In the genomic region with DNA sequence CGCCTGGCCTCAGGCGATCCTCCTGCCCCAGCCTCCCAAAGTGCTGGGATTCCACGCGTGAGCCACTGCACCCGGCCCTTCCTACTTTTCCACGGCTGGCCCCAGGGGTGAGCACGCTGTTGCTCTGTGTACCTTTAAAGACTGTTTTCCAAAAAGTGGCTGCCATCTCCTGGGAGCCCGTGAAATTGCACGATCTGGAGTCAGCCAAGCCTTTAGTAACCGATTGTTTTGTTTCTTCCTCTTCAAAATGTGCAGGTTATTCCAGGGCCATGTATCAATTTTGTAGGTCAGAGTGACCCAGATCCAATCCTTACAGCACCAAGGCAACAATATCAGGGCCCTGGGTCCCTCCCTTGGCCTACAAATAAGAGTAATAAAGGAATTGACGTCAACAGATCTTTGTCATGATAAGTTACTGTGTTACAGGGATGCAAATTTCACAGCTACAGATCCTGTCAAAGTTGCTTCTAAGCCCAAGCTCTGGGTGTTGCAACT, we compare ENCODE assay signal across 8 cellular contexts.
A peak's percentile ranks its signal among the peaks of the same experiment; 100 is the strongest.
DNase-seq lines count a peak whose midpoint lies in the region; ATAC-seq, FAIRE-seq and TF ChIP-seq lines count a peak whose summit lies in the region.

No MANE protein-coding gene starts in this region.

- intact Hi-C loops in breast epithelium (cut with DNase I; ENCODE audit: low total_unique reads) = no loop called here

- H3K4me1 Mint-ChIP-seq in stimulated activated naive CD8-positive, alpha-beta T cell treated with anti-CD3 and anti-CD28 coated beads, Interleukin-15, Interleukin-2, amounts not matched to agents 100 ng/mL and 50 ng/mL, for 24 hours (ENCODE audit: low read depth) = peaks cover 14% of the 10 kb centered on the region

- H3K9me3 Mint-ChIP-seq in stimulated activated naive CD8-positive, alpha-beta T cell treated with anti-CD3 and anti-CD28 coated beads, Interleukin-15, Interleukin-2, amounts not matched to agents 100 ng/mL and 50 ng/mL, for 24 hours = no peaks in the 10 kb centered on the region

- peak overlapping the region; percentile 58 to 81 for H3K27ac ChIP-seq in breast epithelium

- DNase-seq in ELF-1 (ENCODE audit: low read depth, low spot score) (peak; percentile 55), Kasumi-1 (lab: John Stamatoyannopoulos, UW) (peak; percentile 80 to 85), RCC 7860 (ENCODE audit: low spot score) (peak; percentile 35), breast epithelium (ENCODE audit: low spot score in 2 of 2) (peak; percentile 54 to 71)

- H3K4me3 ChIP-seq in breast epithelium = no peak overlapping the region

- no peak for TF ChIP-seq POLR2A in breast epithelium (IDR thresholded peaks at IDR 0.05)

- TF ChIP-seq CTCF in breast epithelium (IDR thresholded peaks at IDR 0.05) = peak in 2 of 3 donors; percentile 67 to 83

- H3K27ac Mint-ChIP-seq in stimulated activated naive CD8-positive, alpha-beta T cell treated with anti-CD3 and anti-CD28 coated beads, Interleukin-15, Interleukin-2, amounts not matched to agents 100 ng/mL and 50 ng/mL, for 24 hours = peak overlapping the region; percentile 63

- FAIRE-seq in RCC 7860 (lab: Jason Lieb, UNC) (no peak), islet of Langerhans (lab: Jason Lieb, UNC) (peak; percentile 96)

- peaks cover 53% of the 10 kb centered on the region for H3K27me3 Mint-ChIP-seq in stimulated activated naive CD8-positive, alpha-beta T cell treated with anti-CD3 and anti-CD28 coated beads, Interleukin-15, Interleukin-2, amounts not matched to agents 100 ng/mL and 50 ng/mL, for 24 hours

- H3K36me3 ChIP-seq in breast epithelium = no peaks in the 10 kb centered on the region

- no peaks in the 10 kb centered on the region for H3K4me1 ChIP-seq in breast epithelium

- H3K27me3 ChIP-seq in breast epithelium = peaks cover 0 to 20% of the 10 kb centered on the region in 2 donors

- no peaks in the 10 kb centered on the region for H3K36me3 Mint-ChIP-seq in stimulated activated naive CD8-positive, alpha-beta T cell treated with anti-CD3 and anti-CD28 coated beads, Interleukin-15, Interleukin-2, amounts not matched to agents 100 ng/mL and 50 ng/mL, for 24 hours (ENCODE audit: low read depth)

- peak overlapping the region; percentile 12 for H3K4me3 Mint-ChIP-seq in stimulated activated naive CD8-positive, alpha-beta T cell treated with anti-CD3 and anti-CD28 coated beads, Interleukin-15, Interleukin-2, amounts not matched to agents 100 ng/mL and 50 ng/mL, for 24 hours

- ATAC-seq in GM21447 (IDR thresholded peaks at IDR 0.05; ENCODE audit: unreplicated experiment) (peak; percentile 68), GM19328 (IDR thresholded peaks at IDR 0.05; ENCODE audit: unreplicated experiment) (no peak)

- H3K9me3 ChIP-seq in breast epithelium = no peaks in the 10 kb centered on the region
